33 cellular contexts compared by ENCODE assay signal in the genomic region with DNA sequence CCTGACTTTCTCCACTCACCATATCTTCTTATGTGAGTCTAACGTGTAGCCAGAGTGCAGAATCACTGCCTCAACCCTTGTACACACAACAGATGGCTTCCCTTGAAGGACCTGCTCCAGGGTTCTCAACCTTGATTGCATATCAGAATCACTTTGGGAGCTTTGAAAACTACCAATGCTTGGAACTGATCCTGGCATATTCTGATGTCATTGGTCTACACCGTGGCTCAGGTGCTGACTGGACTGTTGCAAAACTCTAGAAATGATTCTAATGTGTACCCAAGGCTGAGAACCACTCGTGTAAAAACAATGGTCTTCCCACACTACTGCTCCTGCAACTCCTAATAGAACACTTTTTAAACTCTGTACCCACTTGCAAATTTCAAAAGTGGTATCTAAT. TPM values are rescaled to one million over a fixed set of nuclear protein-coding genes. Genes with fewer than 3 reads are reported as not detected.
"Had no signal": no experiment of that assay in that cellular context is flagged by ENCODE, and none has a peak within 500 bp of the region (broad histone marks: within the 10 kb centered on the region; RNA-seq: fewer than 3 reads in every experiment).

No MANE protein-coding gene starts in this region.

- ATAC-seq: activated CD4-positive, alpha-beta T cell treated with anti-CD3 and anti-CD28 coated beads for 36 hours; activated CD8-positive, alpha-beta memory T cell treated with anti-CD3 and anti-CD28 coated beads, Interleukin-2, amount 10 ng/mL, durations not matched to agents 7 days and 5 days; activated CD8-positive, alpha-beta T cell treated with anti-CD3 and anti-CD28 coated beads, Interleukin-2, amount 10 ng/mL, durations not matched to agents 7 days and 5 days; activated naive CD8-positive, alpha-beta T cell treated with anti-CD3 and anti-CD28 coated beads, Interleukin-2, amount 50 U/mL, for 24 hours; body of pancreas; effector memory CD8-positive, alpha-beta T cell; gastroesophageal sphincter; T-helper 17 cell had no signal

- DNase-seq: activated CD4-positive, alpha-beta memory T cell treated with anti-CD3 and anti-CD28 coated beads for 36 hours; activated CD4-positive, alpha-beta T cell treated with anti-CD3 and anti-CD28 coated beads for 36 hours; activated CD4-positive, alpha-beta T cell treated with anti-CD3 and anti-CD28 coated beads, Interleukin-2, amount 10 ng/mL, durations not matched to agents 24 days and 14 days; activated CD4-positive, CD25-positive, alpha-beta regulatory T cell; activated CD4-positive, CD25-positive, alpha-beta regulatory T cell treated with anti-CD3 and anti-CD28 coated beads, Interleukin-2, amount 50 U/mL, for 72 hours; activated CD8-positive, alpha-beta memory T cell treated with anti-CD3 and anti-CD28 coated beads, Interleukin-2, amount 10 ng/mL, durations not matched to agents 7 days and 5 days; activated CD8-positive, alpha-beta memory T cell treated with anti-CD3 and anti-CD28 coated beads, Interleukin-2, amount 50 U/mL, for 4 hours; activated CD8-positive, alpha-beta T cell treated with anti-CD3 and anti-CD28 coated beads, Interleukin-2, amount 10 ng/mL, durations not matched to agents 7 days and 5 days; activated effector memory CD4-positive, alpha-beta T cell treated with anti-CD3 and anti-CD28 coated beads, Interleukin-2, amount 50 U/mL, for 16 hours; activated naive CD4-positive, alpha-beta T cell treated with anti-CD3 and anti-CD28 coated beads for 36 hours; activated naive CD8-positive, alpha-beta T cell treated with anti-CD3 and anti-CD28 coated beads for 36 hours; activated naive CD8-positive, alpha-beta T cell treated with anti-CD3 and anti-CD28 coated beads, Interleukin-2, amount 50 U/mL, for 24 hours; activated T-cell treated with anti-CD3 and anti-CD28 coated beads, Interleukin-2, amount 50 U/mL, for 1 hour; activated T-cell treated with anti-CD3 and anti-CD28 coated beads, Interleukin-2, amount 50 U/mL, for 48 hours; adrenal gland; amygdala; aorta; body of pancreas; cortex of kidney; dermis blood vessel endothelial cell; effector CD4-positive, alpha-beta T cell; effector memory CD8-positive, alpha-beta T cell; erythroblast; esophagus squamous epithelium; foreskin melanocyte; T-helper 1 cell; T-helper 17 cell had no signal

- H3K4me3 ChIP-seq: adrenal gland, body of pancreas, esophagus squamous epithelium, gastroesophageal sphincter had no signal

- H3K4me1 ChIP-seq: adrenal gland, body of pancreas, esophagus squamous epithelium, gastroesophageal sphincter had no signal

- H3K36me3 ChIP-seq: adrenal gland, esophagus squamous epithelium, gastroesophageal sphincter had no signal

- H3K9me3 ChIP-seq: adrenal gland, body of pancreas, esophagus squamous epithelium, gastroesophageal sphincter had no signal

- H3K27ac ChIP-seq: adrenal gland, body of pancreas, esophagus squamous epithelium, gastroesophageal sphincter had no signal

- H3K27me3 ChIP-seq: adrenal gland, body of pancreas, esophagus squamous epithelium had no signal

RNA-seq across cellular contexts. Expression of gene TMEM132D, which starts 18.5 kb away (rescaled TPM):
- total RNA-seq: activated CD4-positive, alpha-beta memory T cell treated with anti-CD3 and anti-CD28 coated beads for 36 hours; activated CD4-positive, alpha-beta T cell treated with anti-CD3 and anti-CD28 coated beads for 36 hours; activated CD4-positive, alpha-beta T cell treated with anti-CD3 and anti-CD28 coated beads, Interleukin-2, amount 10 ng/mL, durations not matched to agents 24 days and 14 days; activated CD8-positive, alpha-beta memory T cell treated with anti-CD3 and anti-CD28 coated beads for 36 hours; activated CD8-positive, alpha-beta memory T cell treated with anti-CD3 and anti-CD28 coated beads, Interleukin-2, amount 10 ng/mL, durations not matched to agents 7 days and 5 days; activated CD8-positive, alpha-beta T cell treated with anti-CD3 and anti-CD28 coated beads, Interleukin-2, amount 10 ng/mL, durations not matched to agents 7 days and 5 days; activated naive CD4-positive, alpha-beta T cell treated with anti-CD3 and anti-CD28 coated beads for 36 hours; activated naive CD8-positive, alpha-beta T cell treated with anti-CD3 and anti-CD28 coated beads for 36 hours; activated T-helper 1 cell treated with anti-CD3 and anti-CD28 coated beads, Interleukin-12 subunit alpha, Interleukin-12 subunit beta, Interleukin-2, Interleukin-4 antibody, amounts not matched to agents 30 ng/mL and 10 ng/mL and 1 ng/mL, durations not matched to agents 14 hours and 24 hours and 36 hours; activated T-helper 2 cell treated with anti-CD3 and anti-CD28 coated beads, Interferon-gamma antibody, Interleukin-2, Interleukin-4, amounts not matched to agents 10 μg/mL and 5 μg/mL and 100 μg/mL, durations not matched to agents 14 hours and 24 hours and 36 hours; aorta; dermis blood vessel endothelial cell; esophagus squamous epithelium; fibroblast of lung; fibroblast of villous mesenchyme; T-helper 17 cell had no signal
